32 cellular contexts compared by ENCODE assay signal in the genomic region with DNA sequence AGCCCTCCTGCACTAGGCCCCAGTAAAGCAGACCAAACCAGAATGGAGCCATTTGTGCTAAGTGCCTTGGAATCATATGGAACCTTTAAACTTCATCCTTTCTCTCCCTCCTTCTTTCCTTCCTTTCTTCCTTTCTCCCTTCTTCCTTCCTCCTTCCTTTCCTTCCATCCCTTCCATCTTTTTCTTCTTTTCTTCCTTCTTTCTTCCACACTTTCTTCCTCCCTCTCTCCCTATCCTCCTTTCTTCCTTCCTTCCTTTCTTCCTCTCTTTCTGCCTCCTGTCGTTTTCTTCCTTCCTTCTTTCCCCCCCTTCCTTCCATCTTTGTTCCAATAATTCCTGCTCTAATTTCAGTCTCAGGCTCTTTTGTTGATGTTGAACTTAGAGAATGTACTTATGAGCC. TPM values are rescaled to one million over a fixed set of nuclear protein-coding genes. Genes with fewer than 3 reads are reported as not detected.
"Had no signal": no experiment of that assay in that cellular context is flagged by ENCODE, and none has a peak within 500 bp of the region (broad histone marks: within the 10 kb centered on the region; RNA-seq: fewer than 3 reads in every experiment).

No MANE protein-coding gene starts in this region.

- H3K4me1 Mint-ChIP-seq: activated CD4-positive, alpha-beta memory T cell treated with anti-CD3 and anti-CD28 coated beads, Interleukin-2, amount 10 ng/mL, durations not matched to agents 7 days and 5 days had no signal

- H3K27me3 ChIP-seq: ascending aorta, breast epithelium, colonic mucosa, foreskin keratinocyte, gastrocnemius medialis, heart left ventricle had no signal

- H3K27ac Mint-ChIP-seq: activated CD4-positive, alpha-beta memory T cell treated with anti-CD3 and anti-CD28 coated beads, Interleukin-2, amount 10 ng/mL, durations not matched to agents 7 days and 5 days; activated CD4-positive, alpha-beta T cell treated with anti-CD3 and anti-CD28 coated beads, Interleukin-2, amount 10 ng/mL, durations not matched to agents 7 days and 5 days; activated naive CD4-positive, alpha-beta T cell treated with anti-CD3 and anti-CD28 coated beads, Interleukin-2, amount 10 ng/mL, durations not matched to agents 7 days and 5 days; activated naive CD4-positive, alpha-beta T cell treated with anti-CD3 and anti-CD28 coated beads, Interleukin-2, amount 50 U/mL, for 72 hours; activated naive CD8-positive, alpha-beta T cell treated with anti-CD3 and anti-CD28 coated beads, Interleukin-2, amount 10 ng/mL, durations not matched to agents 7 days and 5 days; activated T-helper 1 cell treated with anti-CD3 and anti-CD28 coated beads, Interleukin-12 subunit alpha, Interleukin-12 subunit beta, Interleukin-2, Interleukin-4 antibody, amounts not matched to agents 30 ng/mL and 10 ng/mL and 1 ng/mL, durations not matched to agents 14 hours and 24 hours and 36 hours; activated T-helper 2 cell treated with anti-CD3 and anti-CD28 coated beads, Interferon-gamma antibody, Interleukin-2, Interleukin-4, amounts not matched to agents 10 μg/mL and 5 μg/mL and 100 μg/mL, durations not matched to agents 14 hours and 24 hours and 36 hours had no signal

- DNase-seq: activated CD4-positive, alpha-beta memory T cell treated with anti-CD3 and anti-CD28 coated beads, Interleukin-2, amount 10 ng/mL, durations not matched to agents 7 days and 5 days; activated CD4-positive, alpha-beta T cell treated with anti-CD3 and anti-CD28 coated beads for 1 hour; activated CD4-positive, alpha-beta T cell treated with anti-CD3 and anti-CD28 coated beads for 4 hours; activated CD4-positive, alpha-beta T cell treated with anti-CD3 and anti-CD28 coated beads, Interleukin-2, amount 10 ng/mL, durations not matched to agents 7 days and 5 days; activated CD4-positive, alpha-beta T cell treated with anti-CD3 and anti-CD28 coated beads, Interleukin-2, amount 50 U/mL, for 4 hours; activated CD4-positive, CD25-positive, alpha-beta regulatory T cell; activated CD8-positive, alpha-beta memory T cell treated with anti-CD3 and anti-CD28 coated beads, Interleukin-2, amount 50 U/mL, for 48 hours; activated gamma-delta T cell; activated naive CD4-positive, alpha-beta T cell; activated naive CD4-positive, alpha-beta T cell treated with anti-CD3 and anti-CD28 coated beads, Interleukin-2, amount 10 ng/mL, durations not matched to agents 7 days and 5 days; activated naive CD8-positive, alpha-beta T cell treated with anti-CD3 and anti-CD28 coated beads, Interleukin-2, amount 10 ng/mL, durations not matched to agents 7 days and 5 days; activated T-cell treated with anti-CD3 and anti-CD28 coated beads, Interleukin-2, amount 50 U/mL, for 4 hours; central memory CD4-positive, alpha-beta T cell; cerebellar nuclear complex; colonic mucosa; dorsolateral prefrontal cortex; effector memory CD4-positive, alpha-beta T cell; erythroblast; foreskin keratinocyte; gastrocnemius medialis; glutamatergic neuron; heart left ventricle; T-helper 2 cell had no signal

- H3K9me3 ChIP-seq: ascending aorta, colonic mucosa, gastrocnemius medialis had no signal

- H3K36me3 ChIP-seq: ascending aorta, breast epithelium, cardiac muscle cell, colonic mucosa, esophagus muscularis mucosa, gastrocnemius medialis, heart left ventricle had no signal

- H3K9me3 Mint-ChIP-seq: activated naive CD4-positive, alpha-beta T cell treated with anti-CD3 and anti-CD28 coated beads, Interleukin-2, amount 10 ng/mL, durations not matched to agents 7 days and 5 days had no signal

- H3K4me3 ChIP-seq: ascending aorta, breast epithelium, cardiac muscle cell, colonic mucosa, dorsolateral prefrontal cortex, esophagus muscularis mucosa, gastrocnemius medialis, heart left ventricle had no signal

- H3K4me1 ChIP-seq: ascending aorta, breast epithelium, colonic mucosa, esophagus muscularis mucosa, heart left ventricle had no signal

- H3K36me3 Mint-ChIP-seq: activated naive CD4-positive, alpha-beta T cell treated with anti-CD3 and anti-CD28 coated beads, Interleukin-2, amount 10 ng/mL, durations not matched to agents 7 days and 5 days; brain had no signal

- H3K4me3 Mint-ChIP-seq: activated CD4-positive, alpha-beta memory T cell treated with anti-CD3 and anti-CD28 coated beads, Interleukin-2, amount 10 ng/mL, durations not matched to agents 7 days and 5 days; activated CD4-positive, alpha-beta T cell treated with anti-CD3 and anti-CD28 coated beads, Interleukin-2, amount 10 ng/mL, durations not matched to agents 7 days and 5 days; activated naive CD4-positive, alpha-beta T cell treated with anti-CD3 and anti-CD28 coated beads, Interleukin-2, amount 10 ng/mL, durations not matched to agents 7 days and 5 days; activated naive CD8-positive, alpha-beta T cell treated with anti-CD3 and anti-CD28 coated beads, Interleukin-2, amount 10 ng/mL, durations not matched to agents 7 days and 5 days; activated T-cell treated with anti-CD3 and anti-CD28 coated beads, Interleukin-2, amount 50 U/mL, for 4 hours; activated T-helper 1 cell treated with anti-CD3 and anti-CD28 coated beads, Interleukin-12 subunit alpha, Interleukin-12 subunit beta, Interleukin-2, Interleukin-4 antibody, amounts not matched to agents 30 ng/mL and 10 ng/mL and 1 ng/mL, durations not matched to agents 14 hours and 24 hours and 36 hours; brain had no signal

- H3K27ac ChIP-seq: ascending aorta, breast epithelium, cardiac muscle cell, colonic mucosa, dorsolateral prefrontal cortex, esophagus muscularis mucosa, foreskin keratinocyte, gastrocnemius medialis, heart left ventricle had no signal

- ATAC-seq: activated naive CD4-positive, alpha-beta T cell treated with anti-CD3 and anti-CD28 coated beads, Interleukin-2, amount 50 U/mL, for 72 hours; activated T-cell treated with anti-CD3 and anti-CD28 coated beads, Interleukin-2, amount 50 U/mL, for 4 hours; foreskin keratinocyte; gastrocnemius medialis; heart left ventricle had no signal

RNA-seq across cellular contexts. Expression of a gene that starts 45.3 kb away (rescaled TPM):
- total RNA-seq: activated CD4-positive, alpha-beta memory T cell treated with anti-CD3 and anti-CD28 coated beads, Interleukin-2, amount 10 ng/mL, durations not matched to agents 7 days and 5 days; activated CD4-positive, alpha-beta T cell treated with anti-CD3 and anti-CD28 coated beads, Interleukin-2, amount 10 ng/mL, durations not matched to agents 7 days and 5 days; activated naive CD8-positive, alpha-beta T cell treated with anti-CD3 and anti-CD28 coated beads, Interleukin-2, amount 10 ng/mL, durations not matched to agents 7 days and 5 days; activated T-helper 1 cell treated with anti-CD3 and anti-CD28 coated beads, Interleukin-12 subunit alpha, Interleukin-12 subunit beta, Interleukin-2, Interleukin-4 antibody, amounts not matched to agents 30 ng/mL and 10 ng/mL and 1 ng/mL, durations not matched to agents 14 hours and 24 hours and 36 hours; ascending aorta; colonic mucosa; foreskin keratinocyte; gastrocnemius medialis; T-helper 1 cell treated with Interleukin-12 subunit alpha and Interleukin-12 subunit beta and Interleukin-4 antibody, amounts not matched to agents 30 ng/mL and 1 ng/mL, for 36 hours had no signal
- polyA plus RNA-seq: foreskin keratinocyte had no signal
